In the genomic region with DNA sequence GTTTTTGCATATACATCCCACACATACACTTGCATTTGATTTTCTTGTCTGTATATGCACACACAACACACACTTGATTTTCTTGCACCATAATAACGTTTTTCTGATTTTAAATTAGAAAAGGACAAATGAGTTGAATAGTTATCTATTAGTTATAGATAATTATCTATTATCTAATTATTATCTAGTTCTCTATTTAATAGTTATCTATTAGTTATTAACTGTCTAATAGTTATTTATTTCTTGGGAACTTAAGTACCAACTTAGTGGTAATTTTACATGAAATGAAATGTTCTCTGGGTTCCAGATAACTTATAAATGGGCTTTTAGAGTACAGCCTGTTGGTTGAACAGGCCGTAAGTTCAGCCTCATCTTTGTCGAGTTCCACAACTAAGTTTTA, we compare ENCODE assay signal across 20 cellular contexts. TPM values are rescaled to one million over a fixed set of nuclear protein-coding genes. Genes with fewer than 3 reads are reported as not detected.
DNase-seq lines count a peak whose midpoint lies in the region; ATAC-seq lines count a peak whose summit lies in the region.
"Had no signal": no experiment of that assay in that cellular context is flagged by ENCODE, and none has a peak within 500 bp of the region (broad histone marks: within the 10 kb centered on the region; RNA-seq: fewer than 3 reads in every experiment).

No MANE protein-coding gene starts in this region.

- peak overlapping the region; percentile 72 for H3K4me3 Mint-ChIP-seq in activated CD4-positive, alpha-beta memory T cell treated with anti-CD3 and anti-CD28 coated beads, Interleukin-2, amount 10 ng/mL, durations not matched to agents 7 days and 5 days
- no peak overlapping the region for H3K4me3 Mint-ChIP-seq in activated CD4-positive, alpha-beta memory T cell treated with anti-CD3 and anti-CD28 coated beads for 36 hours
- H3K4me3 Mint-ChIP-seq in CD8-positive, alpha-beta memory T cell, result peak overlapping the region; percentile 70 to 91 (median 85)
- H3K4me3 Mint-ChIP-seq in activated naive CD8-positive, alpha-beta T cell, result peak overlapping the region; percentile 82
- peak overlapping the region; percentile 95 for H3K4me3 Mint-ChIP-seq in natural killer cell treated with Interleukin-12 subunit alpha and Interleukin-12 subunit beta and Interleukin-15 and Interleukin-18, amount 100 ng/mL, for 72 hours
- H3K4me3 Mint-ChIP-seq: activated B cell treated with CpG ODN at 0.5 μM for 24 hours had no signal

- no peaks in the 10 kb centered on the region for H3K9me3 Mint-ChIP-seq in activated CD4-positive, alpha-beta memory T cell treated with anti-CD3 and anti-CD28 coated beads, Interleukin-2, amount 10 ng/mL, durations not matched to agents 7 days and 5 days
- H3K9me3 Mint-ChIP-seq in activated CD4-positive, alpha-beta memory T cell treated with anti-CD3 and anti-CD28 coated beads for 36 hours, result no peaks in the 10 kb centered on the region
- peaks cover 0 to 2% (median 0%) of the 10 kb centered on the region in 5 donors for H3K9me3 Mint-ChIP-seq in CD8-positive, alpha-beta memory T cell
- no peaks in the 10 kb centered on the region for H3K9me3 Mint-ChIP-seq in activated naive CD8-positive, alpha-beta T cell (ENCODE audit: low read depth)
- no peaks in the 10 kb centered on the region for H3K9me3 Mint-ChIP-seq in natural killer cell treated with Interleukin-12 subunit alpha and Interleukin-12 subunit beta and Interleukin-15 and Interleukin-18, amount 100 ng/mL, for 72 hours

- DNase-seq in activated CD4-positive, alpha-beta memory T cell treated with anti-CD3 and anti-CD28 coated beads, Interleukin-2, amount 10 ng/mL, durations not matched to agents 7 days and 5 days, result no peak
- no peak for DNase-seq in activated CD4-positive, alpha-beta memory T cell treated with anti-CD3 and anti-CD28 coated beads for 36 hours
- DNase-seq in CD8-positive, alpha-beta memory T cell, result no peak
- DNase-seq in natural killer cell treated with Interleukin-12 subunit alpha and Interleukin-12 subunit beta and Interleukin-15 and Interleukin-18, amount 100 ng/mL, for 72 hours (ENCODE audit: low spot score), result no peak
- no peak for DNase-seq in stimulated activated naive CD4-positive, alpha-beta T cell (lab: John Stamatoyannopoulos, UW)
- DNase-seq: activated B cell treated with CpG ODN at 0.5 μM for 24 hours; activated gamma-delta T cell treated with Interleukin-2 at 50 U/mL for 16 hours; BE2C; heart right ventricle; naive B cell; NCI-H2107; stimulated activated CD4-positive, alpha-beta T cell treated with anti-CD3 and anti-CD28 coated beads, Interleukin-15, amount 100 ng/mL, for 24 hours; T1000; uterus had no signal

- H3K4me1 ChIP-seq in CD8-positive, alpha-beta memory T cell (ENCODE audit: insufficient read depth, low read length), result peaks cover 97% of the 10 kb centered on the region
- H3K4me1 ChIP-seq: right lobe of liver, uterus had no signal

- CTCF ChIA-PET in activated CD4-positive, alpha-beta memory T cell treated with anti-CD3 and anti-CD28 coated beads, Interleukin-2, amount 10 ng/mL, durations not matched to agents 7 days and 5 days (lab: Charles Lee), result interaction anchor here (1.4 to 5.1 kb wide), 4 partner anchors 13 to 29 kb away, joined by 3 to 33 read pairs (median 6); no protein-coding TSS in a partner anchor
- CTCF ChIA-PET in activated CD4-positive, alpha-beta memory T cell treated with anti-CD3 and anti-CD28 coated beads for 36 hours (lab: Charles Lee), result interaction anchor here (1.0 to 2.2 kb wide), 3 partner anchors 11 to 21 kb away, joined by 3 to 9 read pairs (median 5); no protein-coding TSS in a partner anchor
- CTCF ChIA-PET in CD8-positive, alpha-beta memory T cell (lab: Charles Lee), result interaction anchor here (0.9 to 6.5 kb wide), 3 partner anchors 19 to 47 kb away, joined by 3 to 48 read pairs (median 3); no protein-coding TSS in a partner anchor

- H3K4me3 ChIP-seq in CD8-positive, alpha-beta memory T cell (ENCODE audit: low read length), result peak overlapping the region; percentile 47
- H3K4me3 ChIP-seq: heart right ventricle, right lobe of liver, uterus had no signal

- no peaks in the 10 kb centered on the region for H3K27me3 Mint-ChIP-seq in activated CD4-positive, alpha-beta memory T cell treated with anti-CD3 and anti-CD28 coated beads, Interleukin-2, amount 10 ng/mL, durations not matched to agents 7 days and 5 days
- no peaks in the 10 kb centered on the region for H3K27me3 Mint-ChIP-seq in activated CD4-positive, alpha-beta memory T cell treated with anti-CD3 and anti-CD28 coated beads for 36 hours
- peaks cover 0 to 4% of the 10 kb centered on the region in 2 donors for H3K27me3 Mint-ChIP-seq in CD8-positive, alpha-beta memory T cell
- H3K27me3 Mint-ChIP-seq in activated naive CD8-positive, alpha-beta T cell, result no peaks in the 10 kb centered on the region
- no peaks in the 10 kb centered on the region for H3K27me3 Mint-ChIP-seq in natural killer cell treated with Interleukin-12 subunit alpha and Interleukin-12 subunit beta and Interleukin-15 and Interleukin-18, amount 100 ng/mL, for 72 hours
- H3K27me3 Mint-ChIP-seq: activated B cell treated with CpG ODN at 0.5 μM for 24 hours, naive B cell had no signal

- H3K27me3 ChIP-seq in CD8-positive, alpha-beta memory T cell (ENCODE audit: insufficient read depth, low read length, poor library complexity, severe bottlenecking), result no peaks in the 10 kb centered on the region
- H3K27me3 ChIP-seq: BE2C, heart right ventricle, right lobe of liver, uterus had no signal

- peaks cover 61% of the 10 kb centered on the region for H3K36me3 Mint-ChIP-seq in activated CD4-positive, alpha-beta memory T cell treated with anti-CD3 and anti-CD28 coated beads, Interleukin-2, amount 10 ng/mL, durations not matched to agents 7 days and 5 days (ENCODE audit: low read depth)
- H3K36me3 Mint-ChIP-seq in activated CD4-positive, alpha-beta memory T cell treated with anti-CD3 and anti-CD28 coated beads for 36 hours, result peaks cover 3% of the 10 kb centered on the region
- peaks cover 0 to 7% (median 6%) of the 10 kb centered on the region in 3 donors for H3K36me3 Mint-ChIP-seq in CD8-positive, alpha-beta memory T cell
- H3K36me3 Mint-ChIP-seq in activated naive CD8-positive, alpha-beta T cell, result peaks cover 2% of the 10 kb centered on the region
- peaks cover 5% of the 10 kb centered on the region for H3K36me3 Mint-ChIP-seq in natural killer cell treated with Interleukin-12 subunit alpha and Interleukin-12 subunit beta and Interleukin-15 and Interleukin-18, amount 100 ng/mL, for 72 hours
- H3K36me3 Mint-ChIP-seq: naive B cell had no signal

- H3K9me3 ChIP-seq in CD8-positive, alpha-beta memory T cell (ENCODE audit: low read length), result no peaks in the 10 kb centered on the region
- H3K9me3 ChIP-seq: BE2C, heart right ventricle, right lobe of liver, uterus had no signal

- H3K27ac ChIP-seq in CD8-positive, alpha-beta memory T cell (ENCODE audit: low read depth, low read length), result no peak overlapping the region
- H3K27ac ChIP-seq: epithelial cell of prostate, parathyroid adenoma, right lobe of liver, uterus had no signal

- intact Hi-C loops in activated CD4-positive, alpha-beta memory T cell treated with anti-CD3 and anti-CD28 coated beads for 36 hours (cut with micrococcal nuclease), result loop anchor here (1.0 to 10.0 kb wide), 5 partner anchors 16 to 267 kb away; a partner anchor contains a TSS

- POLR2A ChIA-PET in activated CD4-positive, alpha-beta memory T cell treated with anti-CD3 and anti-CD28 coated beads, Interleukin-2, amount 10 ng/mL, durations not matched to agents 7 days and 5 days (lab: Charles Lee), result interaction anchor here (19.8 to 23.7 kb wide), 2 partner anchors 14 to 16 kb away, joined by 471 to 500 read pairs; a partner anchor contains a TSS
- POLR2A ChIA-PET in activated CD4-positive, alpha-beta memory T cell treated with anti-CD3 and anti-CD28 coated beads for 36 hours (lab: Charles Lee), result interaction anchor here (1.7 to 4.5 kb wide), 2 partner anchors 12 kb away, joined by 9 to 25 read pairs; no protein-coding TSS in a partner anchor
- POLR2A ChIA-PET in CD8-positive, alpha-beta memory T cell (lab: Charles Lee), result interaction anchor here (1.0 to 1.5 kb wide), 2 partner anchors 11 to 40 kb away, joined by 3 to 6 read pairs; no protein-coding TSS in a partner anchor

- H3K4me1 Mint-ChIP-seq in activated CD4-positive, alpha-beta memory T cell treated with anti-CD3 and anti-CD28 coated beads, Interleukin-2, amount 10 ng/mL, durations not matched to agents 7 days and 5 days, result peaks cover 95% of the 10 kb centered on the region
- peaks cover 89% of the 10 kb centered on the region for H3K4me1 Mint-ChIP-seq in activated CD4-positive, alpha-beta memory T cell treated with anti-CD3 and anti-CD28 coated beads for 36 hours (ENCODE audit: low read depth)
- H3K4me1 Mint-ChIP-seq in CD8-positive, alpha-beta memory T cell, result peaks cover 88 to 98% (median 97%) of the 10 kb centered on the region in 3 donors
- H3K4me1 Mint-ChIP-seq in activated naive CD8-positive, alpha-beta T cell (ENCODE audit: low read depth), result peaks cover 93% of the 10 kb centered on the region
- H3K4me1 Mint-ChIP-seq in natural killer cell treated with Interleukin-12 subunit alpha and Interleukin-12 subunit beta and Interleukin-15 and Interleukin-18, amount 100 ng/mL, for 72 hours (ENCODE audit: low read depth in 2 of 2), result peaks cover 84 to 86% of the 10 kb centered on the region in 2 donors

- no peaks in the 10 kb centered on the region for H3K36me3 ChIP-seq in CD8-positive, alpha-beta memory T cell (ENCODE audit: insufficient read depth, low read length)
- H3K36me3 ChIP-seq: BE2C, right lobe of liver, uterus had no signal

- no peak for ATAC-seq in natural killer cell treated with Interleukin-12 subunit alpha and Interleukin-12 subunit beta and Interleukin-15 and Interleukin-18, amount 100 ng/mL, for 72 hours
- ATAC-seq in GM19452 (IDR thresholded peaks at IDR 0.05; ENCODE audit: unreplicated experiment) (no peak), GM19328 (IDR thresholded peaks at IDR 0.05; ENCODE audit: unreplicated experiment) (no peak)
- ATAC-seq: heart right ventricle, right lobe of liver had no signal

- H3K27ac Mint-ChIP-seq in activated CD4-positive, alpha-beta memory T cell treated with anti-CD3 and anti-CD28 coated beads, Interleukin-2, amount 10 ng/mL, durations not matched to agents 7 days and 5 days, result peak overlapping the region; percentile 100
- no peak overlapping the region for H3K27ac Mint-ChIP-seq in activated CD4-positive, alpha-beta memory T cell treated with anti-CD3 and anti-CD28 coated beads for 36 hours
- H3K27ac Mint-ChIP-seq in CD8-positive, alpha-beta memory T cell, result peak overlapping the region; percentile 91 to 100 (median 96)
- peak overlapping the region; percentile 97 for H3K27ac Mint-ChIP-seq in activated naive CD8-positive, alpha-beta T cell
- peak overlapping the region; percentile 95 to 96 for H3K27ac Mint-ChIP-seq in natural killer cell treated with Interleukin-12 subunit alpha and Interleukin-12 subunit beta and Interleukin-15 and Interleukin-18, amount 100 ng/mL, for 72 hours
- H3K27ac Mint-ChIP-seq: activated B cell treated with CpG ODN at 0.5 μM for 24 hours, naive B cell had no signal

RNA-seq across cellular contexts. Expression of a gene that starts 23.0 kb away (rescaled TPM):
- total RNA-seq in activated CD4-positive, alpha-beta memory T cell treated with anti-CD3 and anti-CD28 coated beads, Interleukin-2, amount 10 ng/mL, durations not matched to agents 7 days and 5 days, result 100 to 1,000 TPM; 123 to 127 TPM
- 10 to 100 TPM; 40.7 to 42.0 TPM for total RNA-seq in activated CD4-positive, alpha-beta memory T cell treated with anti-CD3 and anti-CD28 coated beads for 36 hours
- total RNA-seq in CD8-positive, alpha-beta memory T cell, result 10 to 100 TPM; 41.0 to 46.9 TPM
- polyA plus RNA-seq in CD8-positive, alpha-beta memory T cell, result 61.4 TPM
- 100 to 1,000 TPM in 1 of 2 donors, 10 to 100 TPM in 1; 65.0 to 150 TPM for total RNA-seq in natural killer cell treated with Interleukin-12 subunit alpha and Interleukin-12 subunit beta and Interleukin-15 and Interleukin-18, amount 100 ng/mL, for 72 hours
